Comparison of ENCODE assay signal across 1 cellular context in genomic region chr10:132899054-132899750, GRCh38.
TF ChIP-seq lines count a peak whose summit lies in the region.

No MANE protein-coding gene starts in this region.

TF ChIP-seq in HepG2, 621 proteins besides CTCF, POLR2A, EP300 and RAD21:
- TF ChIP-seq XBP1 (CRISPR knock-in tag; IDR thresholded peaks at IDR 0.05), result no peak
- TF ChIP-seq ETS1 (CRISPR knock-in tag; IDR thresholded peaks at IDR 0.05), result no peak
- TF ChIP-seq CEBPZ (IDR thresholded peaks at IDR 0.05; ENCODE audit: low read length), result no peak
- TF ChIP-seq ZNF547 (CRISPR knock-in tag; IDR thresholded peaks at IDR 0.05), result no peak
- TF ChIP-seq KDM4B (CRISPR knock-in tag; IDR thresholded peaks at IDR 0.05), result no peak
- TF ChIP-seq KMT2B (CRISPR knock-in tag; IDR thresholded peaks at IDR 0.05), result no peak
TF ChIP-seq in HepG2: peak in this region for 0.
